ENCODE assay signal across 9 cellular contexts in genomic region chr1:113871597-113872113, GRCh38. TPM values are rescaled to one million over a fixed set of nuclear protein-coding genes. Genes with fewer than 3 reads are reported as not detected.
DNase-seq lines count a peak whose midpoint lies in the region; ATAC-seq, FAIRE-seq and TF ChIP-seq lines count a peak whose summit lies in the region.
"Had no signal": no experiment of that assay in that cellular context is flagged by ENCODE, and none has a peak within 500 bp of the region (broad histone marks: within the 10 kb centered on the region; RNA-seq: fewer than 3 reads in every experiment).

Gene PTPN22 (minus strand): TSS chr1:113871712.

- FAIRE-seq in astrocyte (lab: Jason Lieb, UNC): peak; percentile 89

- H3K4me1 ChIP-seq in ACC112 (ENCODE audit: control insufficient read depth, insufficient read depth, low read length, unreplicated experiment) (peaks cover 14% of the 10 kb centered on the region), astrocyte (ENCODE audit: insufficient read depth, low read length) (peaks cover 16% of the 10 kb centered on the region), lung (ENCODE audit: control insufficient read depth in 2 of 2, insufficient read depth in 2 of 2, low read length in 2 of 2) (no peaks in the 10 kb centered on the region)

- H3K4me3 Mint-ChIP-seq in astrocyte (ENCODE audit: unreplicated experiment): peak within 1 kb of the TSS; percentile 65
- peak within 1 kb of the TSS; percentile 78 for H3K4me3 Mint-ChIP-seq in stimulated activated effector memory CD8-positive, alpha-beta T cell treated with anti-CD3 and anti-CD28 coated beads, Interleukin-12 subunit alpha, Interleukin-12 subunit beta, amount 100 ng/mL, for 72 hours

- no peaks in the 10 kb centered on the region for H3K79me2 ChIP-seq in ACC112 (ENCODE audit: control insufficient read depth, insufficient read depth, low read length, unreplicated experiment)
- no peaks in the 10 kb centered on the region for H3K79me2 ChIP-seq in astrocyte (ENCODE audit: insufficient read depth, low read length)

- peaks cover 13% of the 10 kb centered on the region for H3K4me1 Mint-ChIP-seq in astrocyte (ENCODE audit: low read depth, unreplicated experiment)
- H3K4me1 Mint-ChIP-seq in stimulated activated effector memory CD8-positive, alpha-beta T cell treated with anti-CD3 and anti-CD28 coated beads, Interleukin-12 subunit alpha, Interleukin-12 subunit beta, amount 100 ng/mL, for 72 hours: peaks cover 56% of the 10 kb centered on the region

- no peaks in the 10 kb centered on the region for H4K20me1 ChIP-seq in astrocyte (ENCODE audit: insufficient read depth, low read length)

- H3K4me3 ChIP-seq in ACC112 (ENCODE audit: low read depth, low read length) (no peak within 1 kb of the TSS), astrocyte (ENCODE audit: insufficient read depth, low read depth, low read length) (no peak within 1 kb of the TSS), lung (no peak within 1 kb of the TSS)

- H3K27me3 ChIP-seq in ACC112 (ENCODE audit: insufficient read depth, low read length) (no peaks in the 10 kb centered on the region), astrocyte (ENCODE audit: insufficient read depth, low read length) (no peaks in the 10 kb centered on the region), lung (ENCODE audit: control insufficient read depth, insufficient read depth) (no peaks in the 10 kb centered on the region)

- no peaks in the 10 kb centered on the region for H3K9me3 ChIP-seq in astrocyte (ENCODE audit: insufficient read depth, low read depth, low read length)
- H3K9me3 ChIP-seq in lung (ENCODE audit: control insufficient read depth in 2 of 2, insufficient read depth in 1 of 2, low read length in 1 of 2): no peaks in the 10 kb centered on the region

- H3K9ac ChIP-seq in astrocyte (ENCODE audit: low read length): no peak within 1 kb of the TSS

- TF ChIP-seq CTCF in astrocyte (IDR thresholded peaks at IDR 0.05; ENCODE audit: insufficient read depth, low read depth, low read length) (no peak), lung (IDR thresholded peaks at IDR 0.05; ENCODE audit: control extremely low read depth, extremely low read depth) (no peak)

- peak within 1 kb of the TSS; percentile 68 for H3K4me2 ChIP-seq in astrocyte (ENCODE audit: low read length)

- ATAC-seq in GM19324 (IDR thresholded peaks at IDR 0.05; ENCODE audit: low FRiP score, unreplicated experiment): peak; percentile 85
- peak; percentile 88 for ATAC-seq in HG03378 (IDR thresholded peaks at IDR 0.05; ENCODE audit: unreplicated experiment)
- ATAC-seq in lung (ENCODE audit: insufficient read depth, low FRiP score): peak; percentile 87
- ATAC-seq in stimulated activated effector memory CD8-positive, alpha-beta T cell treated with anti-CD3 and anti-CD28 coated beads, Interleukin-12 subunit alpha, Interleukin-12 subunit beta, amount 100 ng/mL, for 72 hours: peak; percentile 95

- DNase-seq in T-helper 22 cell (ENCODE audit: low read depth): peak; percentile 79
- peak; percentile 91 for DNase-seq in astrocyte (ENCODE audit: low read depth)
- DNase-seq in lung (ENCODE audit: low spot score): peak; percentile 37
- DNase-seq in stimulated activated effector memory CD8-positive, alpha-beta T cell treated with anti-CD3 and anti-CD28 coated beads, Interleukin-12 subunit alpha, Interleukin-12 subunit beta, amount 100 ng/mL, for 72 hours (ENCODE audit: low spot score in 2 of 2): peak; percentile 58 to 84
- no peak for DNase-seq in cerebellum (ENCODE audit: low spot score)

- H3K27ac ChIP-seq in ACC112 (ENCODE audit: low read depth, low read length) (no peak within 1 kb of the TSS), astrocyte (ENCODE audit: low read depth, low read length) (no peak within 1 kb of the TSS), lung (ENCODE audit: low read depth in 1 of 2, low read length in 1 of 2) (peak within 1 kb of the TSS; percentile 66 to 69)
- H3K27ac ChIP-seq: C4-2B had no signal

- WGBS in lung, 2 donors: 23 to 62% methylated on average over 4 of the region's 4 CpGs

- H2AFZ ChIP-seq in ACC112 (ENCODE audit: low read length, unreplicated experiment) (peak within 1 kb of the TSS; percentile 52), astrocyte (ENCODE audit: low read depth, low read length) (peak within 1 kb of the TSS; percentile 38)

- peak within 1 kb of the TSS; percentile 23 for H3K27ac Mint-ChIP-seq in astrocyte (ENCODE audit: unreplicated experiment)
- peak within 1 kb of the TSS; percentile 95 for H3K27ac Mint-ChIP-seq in stimulated activated effector memory CD8-positive, alpha-beta T cell treated with anti-CD3 and anti-CD28 coated beads, Interleukin-12 subunit alpha, Interleukin-12 subunit beta, amount 100 ng/mL, for 72 hours

- no peaks in the 10 kb centered on the region for H3K36me3 ChIP-seq in ACC112 (ENCODE audit: insufficient read depth, low read length)
- no peaks in the 10 kb centered on the region for H3K36me3 ChIP-seq in astrocyte (ENCODE audit: insufficient read depth, low read length)
- no peaks in the 10 kb centered on the region for H3K36me3 ChIP-seq in lung (ENCODE audit: control insufficient read depth in 2 of 2, insufficient read depth in 2 of 2, low read length in 2 of 2)

- peaks cover 3% of the 10 kb centered on the region for H3K27me3 Mint-ChIP-seq in astrocyte (ENCODE audit: low read depth, unreplicated experiment)

- H3K9me3 Mint-ChIP-seq in astrocyte (ENCODE audit: unreplicated experiment): no peaks in the 10 kb centered on the region
- H3K9me3 Mint-ChIP-seq in stimulated activated effector memory CD8-positive, alpha-beta T cell treated with anti-CD3 and anti-CD28 coated beads, Interleukin-12 subunit alpha, Interleukin-12 subunit beta, amount 100 ng/mL, for 72 hours: no peaks in the 10 kb centered on the region

- H3K36me3 Mint-ChIP-seq in astrocyte (ENCODE audit: low read depth, unreplicated experiment): no peaks in the 10 kb centered on the region
- H3K36me3 Mint-ChIP-seq in stimulated activated effector memory CD8-positive, alpha-beta T cell treated with anti-CD3 and anti-CD28 coated beads, Interleukin-12 subunit alpha, Interleukin-12 subunit beta, amount 100 ng/mL, for 72 hours: peaks cover 39% of the 10 kb centered on the region

RNA-seq across cellular contexts. Expression of gene PTPN22, which starts in this region (rescaled TPM):
- total RNA-seq in astrocyte: 1.2 and 1.3 TPM in 2 replicates
- total RNA-seq in lung: 1 to 10 TPM; 6.9 to 7.0 TPM
- polyA plus RNA-seq in lung: 1 to 10 TPM; 4.2 to 5.3 TPM
- total RNA-seq in cerebellum: 0.36 TPM

Comparison
In these comparisons a context has a peak if more than half of its experiments do, and no peak if none do; other contexts are left out.
1. H3K27ac ChIP-seq: peak in lung (2 of 2); none in ACC112 (single experiment) and astrocyte (single experiment).
2. Peak in every context shown above with its lines, with median percentiles within 50 percentile points of each other: ATAC-seq.